Comparison of ENCODE assay signal across 19 cellular contexts in genomic region chr1:236688705-236689104, GRCh38. TPM values are rescaled to one million over a fixed set of nuclear protein-coding genes. Genes with fewer than 3 reads are reported as not detected.
"Had no signal": no experiment of that assay in that cellular context is flagged by ENCODE, and none has a peak within 500 bp of the region (broad histone marks: within the 10 kb centered on the region; RNA-seq: fewer than 3 reads in every experiment).

No MANE protein-coding gene starts in this region.

- H3K4me3 ChIP-seq: tibial nerve had no signal

- H3K36me3 ChIP-seq: tibial nerve had no signal

- H3K27ac ChIP-seq: tibial nerve, VCaP had no signal

- DNase-seq: activated CD4-positive, alpha-beta T cell treated with anti-CD3 and anti-CD28 coated beads, Interleukin-2, amount 10 ng/mL, durations not matched to agents 7 days and 5 days; activated CD8-positive, alpha-beta memory T cell treated with anti-CD3 and anti-CD28 coated beads, Interleukin-2, amount 10 ng/mL, durations not matched to agents 7 days and 5 days; activated CD8-positive, alpha-beta T cell treated with anti-CD3 and anti-CD28 coated beads for 36 hours; activated effector memory CD4-positive, alpha-beta T cell treated with anti-CD3 and anti-CD28 coated beads, Interleukin-2, amount 50 U/mL, for 16 hours; activated naive CD4-positive, alpha-beta T cell treated with anti-CD3 and anti-CD28 coated beads, Interleukin-2, amount 10 ng/mL, durations not matched to agents 7 days and 5 days; activated T-cell treated with anti-CD3 and anti-CD28 coated beads for 4 hours; amygdala; effector CD8-positive, alpha-beta T cell; erythroblast; foreskin fibroblast; hippocampal formation; kidney glomerular epithelial cell; midbrain; nucleus accumbens; stimulated activated CD4-positive, alpha-beta T cell treated with anti-CD3 and anti-CD28 coated beads, Interleukin-12 subunit alpha, Interleukin-12 subunit beta, amount 100 ng/mL, for 4 hours; stimulated activated naive CD8-positive, alpha-beta T cell treated with anti-CD3 and anti-CD28 coated beads, Interleukin-15, amount 100 ng/mL, for 72 hours had no signal

- ATAC-seq: activated CD4-positive, CD25-positive, alpha-beta regulatory T cell treated with anti-CD3 and anti-CD28 coated beads, Interleukin-2, amount 50 U/mL, for 24 hours; activated CD8-positive, alpha-beta memory T cell treated with anti-CD3 and anti-CD28 coated beads, Interleukin-2, amount 10 ng/mL, durations not matched to agents 7 days and 5 days; activated CD8-positive, alpha-beta T cell treated with anti-CD3 and anti-CD28 coated beads for 36 hours; stimulated activated naive CD8-positive, alpha-beta T cell treated with anti-CD3 and anti-CD28 coated beads, Interleukin-15, amount 100 ng/mL, for 72 hours had no signal

RNA-seq across cellular contexts. Expression of gene ACTN2, which starts 2.4 kb away (rescaled TPM):
- total RNA-seq: activated CD4-positive, alpha-beta T cell treated with anti-CD3 and anti-CD28 coated beads, Interleukin-2, amount 10 ng/mL, durations not matched to agents 7 days and 5 days; activated CD8-positive, alpha-beta memory T cell treated with anti-CD3 and anti-CD28 coated beads, Interleukin-2, amount 10 ng/mL, durations not matched to agents 7 days and 5 days had no signal
